Comparison of ENCODE assay signal across 15 cellular contexts in genomic region chr4:101400096-101400495, GRCh38. TPM values are rescaled to one million over a fixed set of nuclear protein-coding genes. Genes with fewer than 3 reads are reported as not detected.
A peak's percentile ranks its signal among the peaks of the same experiment; 100 is the strongest.
DNase-seq lines count a peak whose midpoint lies in the region; ATAC-seq and TF ChIP-seq lines count a peak whose summit lies in the region.
"Had no signal": no experiment of that assay in that cellular context is flagged by ENCODE, and none has a peak within 500 bp of the region (broad histone marks: within the 10 kb centered on the region; RNA-seq: fewer than 3 reads in every experiment).

No MANE protein-coding gene starts in this region.

- H3K27ac Mint-ChIP-seq in activated CD4-positive, alpha-beta T cell treated with anti-CD3 and anti-CD28 coated beads for 36 hours, result no peak overlapping the region

- H3K27me3 ChIP-seq in osteoblast (ENCODE audit: insufficient read depth, low read length) (no peaks in the 10 kb centered on the region), WERI-Rb-1 (ENCODE audit: insufficient read depth, low read depth, severe bottlenecking) (no peaks in the 10 kb centered on the region)

- peak; percentile 31 for DNase-seq in activated CD4-positive, alpha-beta T cell treated with anti-CD3 and anti-CD28 coated beads for 36 hours
- no peak for DNase-seq in activated CD4-positive, alpha-beta T cell treated with anti-CD3 and anti-CD28 coated beads for 4 hours
- DNase-seq in RKO (ENCODE audit: low spot score) (peak; percentile 3), cardiac fibroblast (ENCODE audit: low read depth in 2 of 2) (peak; percentile 10 to 80), osteoblast (ENCODE audit: insufficient read length, low spot score, missing footprints) (peak; percentile 30), islet precursor cell (no peak), WERI-Rb-1 (no peak), dedifferentiated amniotic fluid mesenchymal stem cell (ENCODE audit: extremely low spot score) (no peak)
- DNase-seq: activated CD4-positive, alpha-beta T cell treated with anti-CD3 and anti-CD28 coated beads, Interleukin-2, amount 50 U/mL, for 4 hours; COR-L47; effector CD4-positive, alpha-beta T cell; glutamatergic neuron; Karpas-422; left ventricle myocardium superior had no signal

- H3K4me2 ChIP-seq in osteoblast (ENCODE audit: insufficient read depth, low read length), result no peak overlapping the region
- H3K4me2 ChIP-seq: smooth muscle cell had no signal

- no peaks in the 10 kb centered on the region for H3K36me3 ChIP-seq in osteoblast (ENCODE audit: insufficient read depth, low read length)
- no peaks in the 10 kb centered on the region for H3K36me3 ChIP-seq in WERI-Rb-1

- H3K27me3 Mint-ChIP-seq in activated CD4-positive, alpha-beta T cell treated with anti-CD3 and anti-CD28 coated beads for 36 hours, result peaks cover 22% of the 10 kb centered on the region

- H3K27ac ChIP-seq in osteoblast (ENCODE audit: low read depth, low read length), result no peak overlapping the region
- no peak overlapping the region for H3K27ac ChIP-seq in WERI-Rb-1

- peak; percentile 79 for ATAC-seq in activated CD4-positive, alpha-beta T cell treated with anti-CD3 and anti-CD28 coated beads for 36 hours
- ATAC-seq: left ventricle myocardium superior had no signal

- POLR2A ChIA-PET in activated CD4-positive, alpha-beta T cell treated with anti-CD3 and anti-CD28 coated beads for 36 hours (lab: Charles Lee), result interaction anchor here (0.6 kb wide), 1 partner anchor 10 kb away, joined by 4 read pairs; no protein-coding TSS in a partner anchor

- H3K4me1 Mint-ChIP-seq in activated CD4-positive, alpha-beta T cell treated with anti-CD3 and anti-CD28 coated beads for 36 hours, result peaks cover 8% of the 10 kb centered on the region

- CTCF ChIA-PET in activated CD4-positive, alpha-beta T cell treated with anti-CD3 and anti-CD28 coated beads for 36 hours (lab: Charles Lee), result no interaction called here

- H3K4me1 ChIP-seq in osteoblast (ENCODE audit: insufficient read depth, low read length), result peaks cover 10% of the 10 kb centered on the region

- no peaks in the 10 kb centered on the region for H3K36me3 Mint-ChIP-seq in activated CD4-positive, alpha-beta T cell treated with anti-CD3 and anti-CD28 coated beads for 36 hours (ENCODE audit: low read depth)

- no peaks in the 10 kb centered on the region for H3K79me2 ChIP-seq in osteoblast (ENCODE audit: insufficient read depth, low read length)

- no peak for TF ChIP-seq CTCF in cardiac fibroblast (IDR thresholded peaks at IDR 0.05; ENCODE audit: low read depth, low read length)
- no peak for TF ChIP-seq CTCF in osteoblast (IDR thresholded peaks at IDR 0.05; ENCODE audit: extremely low read depth, low read depth, low read length)
- TF ChIP-seq CTCF in WERI-Rb-1 (IDR thresholded peaks at IDR 0.05; ENCODE audit: low read depth, low read length), result no peak

- H3K4me3 ChIP-seq in cardiac fibroblast (replicated peaks in 1 of 2; ENCODE audit: low read depth in 2 of 2, low read length in 2 of 2) (no peak overlapping the region), osteoblast (ENCODE audit: insufficient read depth, low read length) (no peak overlapping the region), WERI-Rb-1 (ENCODE audit: low read depth, low read length) (no peak overlapping the region)
- H3K4me3 ChIP-seq: smooth muscle cell had no signal

- peaks cover 3% of the 10 kb centered on the region for H3K9me3 Mint-ChIP-seq in activated CD4-positive, alpha-beta T cell treated with anti-CD3 and anti-CD28 coated beads for 36 hours (ENCODE audit: low read depth)

- H3K9me3 ChIP-seq in osteoblast (ENCODE audit: low read depth, low read length), result no peaks in the 10 kb centered on the region
- H3K9me3 ChIP-seq in WERI-Rb-1 (ENCODE audit: severe bottlenecking), result no peaks in the 10 kb centered on the region

- no peak overlapping the region for H3K4me3 Mint-ChIP-seq in activated CD4-positive, alpha-beta T cell treated with anti-CD3 and anti-CD28 coated beads for 36 hours

- H4K20me1 ChIP-seq in osteoblast (ENCODE audit: insufficient read depth, low read length), result no peaks in the 10 kb centered on the region

- peak overlapping the region; percentile 20 for H2AFZ ChIP-seq in osteoblast (ENCODE audit: low read length)

- intact Hi-C loops in activated CD4-positive, alpha-beta T cell treated with anti-CD3 and anti-CD28 coated beads for 36 hours (cut with DNase I, micrococcal nuclease), result no loop called here

RNA-seq across cellular contexts. Expression of gene PPP3CA, which starts 52.8 kb away (rescaled TPM):
- total RNA-seq in activated CD4-positive, alpha-beta T cell treated with anti-CD3 and anti-CD28 coated beads for 36 hours, result 1 to 10 TPM; 7.6 to 8.3 TPM
- 80.0 and 93.7 TPM in 2 replicates for total RNA-seq in osteoblast

Comparison
In these comparisons a context has a peak if more than half of its experiments do, and no peak if none do; other contexts are left out.
1. DNase-seq: peak in activated CD4-positive, alpha-beta T cell treated with anti-CD3 and anti-CD28 coated beads for 36 hours (single experiment), RKO (single experiment), cardiac fibroblast (2 of 2) and osteoblast (single experiment); none in activated CD4-positive, alpha-beta T cell treated with anti-CD3 and anti-CD28 coated beads for 4 hours (0 of 2), islet precursor cell (single experiment), WERI-Rb-1 (single experiment) and dedifferentiated amniotic fluid mesenchymal stem cell (single experiment).